9 cellular contexts compared by ENCODE assay signal in the genomic region with DNA sequence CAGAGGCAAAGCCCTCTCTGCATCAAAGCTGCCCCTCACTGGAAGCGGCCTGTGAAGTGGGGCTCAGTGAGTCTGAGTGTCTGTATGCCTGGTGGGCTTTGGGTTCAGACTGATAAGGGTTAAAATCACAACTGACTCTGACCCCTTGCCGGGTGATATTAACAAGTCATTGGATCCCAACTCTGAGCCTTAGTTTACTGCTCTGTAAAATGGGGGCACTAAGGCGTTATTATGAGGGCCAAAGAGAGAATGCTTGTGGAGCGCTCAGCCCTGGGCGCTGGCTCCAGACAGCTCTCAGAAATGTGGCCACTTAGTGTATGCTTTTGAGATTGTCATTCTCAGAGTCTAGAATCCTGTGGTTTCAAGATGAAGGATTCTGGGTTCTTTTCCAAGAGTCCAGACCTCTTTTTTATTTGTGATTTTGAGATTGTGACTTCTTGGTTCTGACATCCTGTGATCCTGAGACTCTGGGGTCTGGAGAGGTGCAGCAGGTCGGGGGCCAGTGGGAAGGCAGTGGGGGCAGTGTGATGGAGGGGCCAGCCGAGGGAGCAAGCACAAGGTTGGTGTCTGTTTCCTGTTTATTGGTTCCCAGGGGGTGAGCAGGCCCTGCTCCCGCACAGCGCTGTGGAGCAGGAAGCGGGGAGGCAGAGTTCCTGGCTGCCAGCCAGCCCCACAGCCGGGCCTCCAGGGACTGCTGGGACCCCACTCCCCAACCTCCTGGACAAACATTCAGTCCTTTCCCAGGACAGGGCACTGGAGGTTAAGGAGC. TPM values are rescaled to one million over a fixed set of nuclear protein-coding genes. Genes with fewer than 3 reads are reported as not detected.
DNase-seq lines count a peak whose midpoint lies in the region; ATAC-seq and TF ChIP-seq lines count a peak whose summit lies in the region.
"Had no signal": no experiment of that assay in that cellular context is flagged by ENCODE, and none has a peak within 500 bp of the region (broad histone marks: within the 10 kb centered on the region; RNA-seq: fewer than 3 reads in every experiment).

No MANE protein-coding gene starts in this region.

- peaks cover 19% of the 10 kb centered on the region for H3K4me1 Mint-ChIP-seq in CD14-positive monocyte

- TF ChIP-seq EP300 in ovary (IDR thresholded peaks at IDR 0.05) = no peak

- 27 to 29% (median 28%) methylated on average over 11 of the region's 11 CpGs for whole genome bisulfite sequencing in ovary, 3 donors

- H3K4me3 Mint-ChIP-seq in CD14-positive monocyte = peak overlapping the region in 1 of 2 donors; percentile 29

- peaks cover 4 to 9% (median 6%) of the 10 kb centered on the region in 3 donors for H3K27me3 Mint-ChIP-seq in CD14-positive monocyte (ENCODE audit: low read depth in 3 of 3)

- DNase-seq in DMS79 (lab: John Stamatoyannopoulos, UW) (peak; percentile 37), NCI-H69 (lab: John Stamatoyannopoulos, UW) (peak; percentile 79), fibroblast of gingiva (ENCODE audit: low read depth) (peak; percentile 61), ovary (peak; percentile 70 to 85 (median 81)), CD14-positive monocyte (ENCODE audit: low spot score) (no peak), NCI-H1694 treated with DMSO at 0.1 percent for 48 hours (lab: John Stamatoyannopoulos, UW) (no peak)
- DNase-seq: activated CD4-positive, alpha-beta T cell treated with anti-CD3 and anti-CD28 coated beads, Interleukin-2, amount 50 U/mL, for 1 hour had no signal

- no peak for ATAC-seq in HG03571 (IDR thresholded peaks at IDR 0.05; ENCODE audit: unreplicated experiment)
- no peak for ATAC-seq in GM18502 (IDR thresholded peaks at IDR 0.05; ENCODE audit: poor library complexity, unreplicated experiment)

- no peak for TF ChIP-seq CTCF in ovary (IDR thresholded peaks at IDR 0.05)
- no peak for TF ChIP-seq CTCF in CD14-positive monocyte (IDR thresholded peaks at IDR 0.05)

- H3K4me3 ChIP-seq in ovary = no peak overlapping the region

- no peaks in the 10 kb centered on the region for H3K27me3 ChIP-seq in ovary

- H3K36me3 Mint-ChIP-seq in CD14-positive monocyte = peaks cover 0 to 5% of the 10 kb centered on the region in 2 donors

- H3K27ac Mint-ChIP-seq in CD14-positive monocyte = peak overlapping the region in 1 of 7 donors; percentile 28

- no peaks in the 10 kb centered on the region for H3K36me3 ChIP-seq in ovary

- H3K27ac ChIP-seq in ovary = peak overlapping the region; percentile 79 to 83

- H3K9me3 ChIP-seq in ovary = no peaks in the 10 kb centered on the region

- peaks cover 0 to 4% (median 0%) of the 10 kb centered on the region in 7 donors for H3K9me3 Mint-ChIP-seq in CD14-positive monocyte

- TF ChIP-seq POLR2A in ovary (IDR thresholded peaks at IDR 0.05) = no peak

- H3K4me1 ChIP-seq in ovary (ENCODE audit: insufficient read depth) = peaks cover 35% of the 10 kb centered on the region

- intact Hi-C loops in ovary (cut with DNase I) = no loop called here
- intact Hi-C loops in CD14-positive monocyte (cut with micrococcal nuclease) = no loop called here

RNA-seq across cellular contexts. Expression of gene ARHGEF17, which starts 13.4 kb away (rescaled TPM):
- 10 to 100 TPM; 29.8 to 83.8 (median 46.7) TPM for total RNA-seq in ovary
- 10 to 100 TPM; 21.0 to 38.0 TPM for polyA plus RNA-seq in ovary
- polyA plus RNA-seq in CD14-positive monocyte = under 1 TPM; 0.16 to 0.55 TPM

RNA-seq across cellular contexts. Expression of gene P2RY6, which starts 49.4 kb away (rescaled TPM):
- 1 to 10 TPM in 2 of 7 donors, under 1 TPM in 4, not detected in 1; 0.23 to 1.4 (median 0.62) TPM for total RNA-seq in ovary
- polyA plus RNA-seq in ovary (under 1 TPM; 0.57 to 0.79 TPM), CD14-positive monocyte (1 to 10 TPM; 1.7 to 5.1 TPM)

RNA-seq across cellular contexts. Expression of gene RELT, which starts 54.7 kb away (rescaled TPM):
- 1 to 10 TPM in 6 of 7 donors, under 1 TPM in 1; 0.95 to 4.7 (median 2.3) TPM for total RNA-seq in ovary
- polyA plus RNA-seq in ovary (1 to 10 TPM in 1 of 2 donors, under 1 TPM in 1; 0.38 to 1.1 TPM), CD14-positive monocyte (10 to 100 TPM; 16.4 to 27.3 TPM)

Comparison
In these comparisons a context has a peak if more than half of its experiments do, and no peak if none do; other contexts are left out.
1. DNase-seq: peak in DMS79 (single experiment), NCI-H69 (single experiment), fibroblast of gingiva (single experiment) and ovary (5 of 5); none in CD14-positive monocyte (single experiment) and NCI-H1694 treated with DMSO at 0.1 percent for 48 hours (single experiment).
2. RNA of gene ARHGEF17, which starts 13.4 kb away (polyA plus RNA-seq): 21.0 to 38.0 TPM in ovary; 0.16 to 0.55 TPM in CD14-positive monocyte; every median in the first group is over 10 times any median in the second.
3. RNA of gene RELT, which starts 54.7 kb away (polyA plus RNA-seq): 16.4 to 27.3 TPM in CD14-positive monocyte; 0.38 to 1.1 TPM in ovary; every median in the first group is over 4 times any median in the second.